ENCODE assay signal across 31 cellular contexts in genomic region chr14:87205811-87206210, GRCh38.
DNase-seq lines count a peak whose midpoint lies in the region; ATAC-seq, FAIRE-seq and TF ChIP-seq lines count a peak whose summit lies in the region.
"Had no signal": no experiment of that assay in that cellular context is flagged by ENCODE, and none has a peak within 500 bp of the region (broad histone marks: within the 10 kb centered on the region; RNA-seq: fewer than 3 reads in every experiment).

No MANE protein-coding gene starts in this region.

- no peak overlapping the region for H2AFZ ChIP-seq in HepG2 (ENCODE audit: low read length)
- peak overlapping the region; percentile 31 for H2AFZ ChIP-seq in neural progenitor cell (replicated peaks)

- WGBS in HepG2 (ENCODE audit: low lambda C conversion rate): 0% methylated on average over 3 of the region's 3 CpGs
- WGBS in right lobe of liver (ENCODE audit: insufficient coverage, low coverage, low lambda C conversion rate, missing lambda C conversion rate): 43% methylated on average over 3 of the region's 3 CpGs

- TF ChIP-seq POLR2A in HepG2 (IDR thresholded peaks at IDR 0.05; ENCODE audit: insufficient read depth in 1 of 2, low read depth in 2 of 2, low read length in 2 of 2) (no peak), right lobe of liver (IDR thresholded peaks at IDR 0.05) (no peak)

- peaks cover 46% of the 10 kb centered on the region for H3K9me3 ChIP-seq in HepG2 (ENCODE audit: low read length)
- H3K9me3 ChIP-seq in right lobe of liver: no peaks in the 10 kb centered on the region
- H3K9me3 ChIP-seq in neural progenitor cell (ENCODE audit: low read depth): no peaks in the 10 kb centered on the region
- H3K9me3 ChIP-seq: A549, SK-N-SH had no signal

- H3K27ac Mint-ChIP-seq in neural progenitor cell: no peak overlapping the region
- H3K27ac Mint-ChIP-seq in osteocyte (ENCODE audit: unreplicated experiment): no peak overlapping the region
- H3K27ac Mint-ChIP-seq in activated CD4-positive, alpha-beta T cell treated with anti-CD3 and anti-CD28 coated beads, Interleukin-2, amount 10 ng/mL, durations not matched to agents 24 days and 14 days: no peak overlapping the region
- H3K27ac Mint-ChIP-seq: B cell; CD14-positive monocyte; CD8-positive, alpha-beta memory T cell; T-helper 1 cell treated with Interleukin-12 subunit alpha and Interleukin-12 subunit beta and Interleukin-4 antibody, amounts not matched to agents 30 μg/mL and 1 μg/mL, for 36 hours had no signal

- BruUV-seq in HepG2 (replicated peaks; lab: Mats Ljungman, UMichigan): no TSS peak

- no peak overlapping the region for H3K4me2 ChIP-seq in HepG2 (ENCODE audit: low read depth, low read length)
- H3K4me2 ChIP-seq in neural progenitor cell: no peak overlapping the region
- H3K4me2 ChIP-seq: A549, SK-N-SH had no signal

- POLR2A ChIA-PET in HepG2 (lab: Yijun Ruan, JAX): no interaction called here

- no peak for TF ChIP-seq RAD21 in HepG2 (CRISPR knock-in tag; IDR thresholded peaks at IDR 0.05)

- FAIRE-seq in HepG2 (lab: Jason Lieb, UNC): no peak
- FAIRE-seq: A549, GM18507, K562 had no signal

- H3K4me1 ChIP-seq in HepG2 (ENCODE audit: insufficient read depth, low read length): no peaks in the 10 kb centered on the region
- no peaks in the 10 kb centered on the region for H3K4me1 ChIP-seq in right lobe of liver
- H3K4me1 ChIP-seq in neural progenitor cell: no peaks in the 10 kb centered on the region
- H3K4me1 ChIP-seq: A549 had no signal

- H3K79me2 ChIP-seq in HepG2 (ENCODE audit: insufficient read depth, low read length): no peaks in the 10 kb centered on the region
- no peaks in the 10 kb centered on the region for H3K79me2 ChIP-seq in neural progenitor cell (ENCODE audit: low read depth)

- no peak overlapping the region for H3K4me3 ChIP-seq in HepG2 (replicated peaks in 1 of 3; ENCODE audit: insufficient read depth in 1 of 3, low read depth in 2 of 3, low read length in 3 of 3)
- H3K4me3 ChIP-seq in right lobe of liver: no peak overlapping the region
- H3K4me3 ChIP-seq in neural progenitor cell: no peak overlapping the region
- H3K4me3 ChIP-seq: A549, K562 had no signal

- H3K4me1 Mint-ChIP-seq in neural progenitor cell: no peaks in the 10 kb centered on the region
- no peaks in the 10 kb centered on the region for H3K4me1 Mint-ChIP-seq in osteocyte (ENCODE audit: unreplicated experiment)
- H3K4me1 Mint-ChIP-seq in activated CD4-positive, alpha-beta T cell treated with anti-CD3 and anti-CD28 coated beads, Interleukin-2, amount 10 ng/mL, durations not matched to agents 24 days and 14 days: no peaks in the 10 kb centered on the region
- H3K4me1 Mint-ChIP-seq: B cell; CD14-positive monocyte; CD8-positive, alpha-beta memory T cell had no signal

- ATAC-seq in HepG2: no peak
- no peak for ATAC-seq in right lobe of liver
- ATAC-seq: A549, K562, Panc1 had no signal

- in situ Hi-C loops in HepG2 (cut with HindIII; ENCODE audit: extremely low pct_ligation_motif_present, low pct_unique_long_range_greater_than_20kb) (no loop called here), SK-MEL-5 (cut with HindIII; ENCODE audit: low pct_unique_long_range_greater_than_20kb, low sequenced_read_pairs) (no loop called here)

- no peak overlapping the region for H3K4me3 Mint-ChIP-seq in neural progenitor cell
- H3K4me3 Mint-ChIP-seq in osteocyte (ENCODE audit: unreplicated experiment): no peak overlapping the region
- H3K4me3 Mint-ChIP-seq in activated CD4-positive, alpha-beta T cell treated with anti-CD3 and anti-CD28 coated beads, Interleukin-2, amount 10 ng/mL, durations not matched to agents 24 days and 14 days: no peak overlapping the region
- H3K4me3 Mint-ChIP-seq: B cell; CD14-positive monocyte; CD8-positive, alpha-beta memory T cell; T-helper 1 cell treated with Interleukin-12 subunit alpha and Interleukin-12 subunit beta and Interleukin-4 antibody, amounts not matched to agents 30 μg/mL and 1 μg/mL, for 36 hours had no signal

- H4K20me1 ChIP-seq in HepG2 (ENCODE audit: insufficient read depth, low read length): no peaks in the 10 kb centered on the region
- no peaks in the 10 kb centered on the region for H4K20me1 ChIP-seq in neural progenitor cell (ENCODE audit: low read depth)

- H3K36me3 ChIP-seq in HepG2 (replicated peaks in 1 of 2; ENCODE audit: control insufficient read depth in 1 of 2, insufficient read depth in 2 of 2, low read length in 2 of 2) (no peaks in the 10 kb centered on the region), right lobe of liver (no peaks in the 10 kb centered on the region), neural progenitor cell (no peaks in the 10 kb centered on the region)

- CTCF ChIA-PET in HepG2 (lab: Yijun Ruan, JAX; ENCODE audit: low intra/inter-chr PET ratio, low total read pairs): no interaction called here

- H3K36me3 Mint-ChIP-seq in neural progenitor cell (no peaks in the 10 kb centered on the region), osteocyte (ENCODE audit: unreplicated experiment) (no peaks in the 10 kb centered on the region)
- no peaks in the 10 kb centered on the region for H3K36me3 Mint-ChIP-seq in activated CD4-positive, alpha-beta T cell treated with anti-CD3 and anti-CD28 coated beads, Interleukin-2, amount 10 ng/mL, durations not matched to agents 24 days and 14 days (ENCODE audit: low read depth)
- H3K36me3 Mint-ChIP-seq: CD14-positive monocyte; CD8-positive, alpha-beta memory T cell had no signal

- H3F3A ChIP-seq in neural progenitor cell (ENCODE audit: low read depth): no peaks in the 10 kb centered on the region

- TF ChIP-seq CTCF in HepG2 (CRISPR knock-in tag; IDR thresholded peaks at IDR 0.05): no peak
- no peak for TF ChIP-seq CTCF in right lobe of liver (IDR thresholded peaks at IDR 0.05)
- no peak for TF ChIP-seq CTCF in neural progenitor cell (IDR thresholded peaks at IDR 0.05)
- no peak for TF ChIP-seq CTCF in osteocyte (IDR thresholded peaks at IDR 0.05)

- H3K27me3 Mint-ChIP-seq in neural progenitor cell (ENCODE audit: insufficient read depth, low read depth) (no peaks in the 10 kb centered on the region), osteocyte (ENCODE audit: unreplicated experiment) (no peaks in the 10 kb centered on the region)
- no peaks in the 10 kb centered on the region for H3K27me3 Mint-ChIP-seq in activated CD4-positive, alpha-beta T cell treated with anti-CD3 and anti-CD28 coated beads, Interleukin-2, amount 10 ng/mL, durations not matched to agents 24 days and 14 days
- H3K27me3 Mint-ChIP-seq: B cell; CD8-positive, alpha-beta memory T cell had no signal

- H3K9me3 Mint-ChIP-seq in neural progenitor cell (no peaks in the 10 kb centered on the region), osteocyte (ENCODE audit: unreplicated experiment) (no peaks in the 10 kb centered on the region)
- peaks cover 2% of the 10 kb centered on the region for H3K9me3 Mint-ChIP-seq in activated CD4-positive, alpha-beta T cell treated with anti-CD3 and anti-CD28 coated beads, Interleukin-2, amount 10 ng/mL, durations not matched to agents 24 days and 14 days

- no peak for TF ChIP-seq EP300 in HepG2 (IDR thresholded peaks at IDR 0.05; ENCODE audit: low read depth in 2 of 2, low read length in 2 of 2)
- no peak for TF ChIP-seq EP300 in HepG2 (CRISPR knock-in tag; IDR thresholded peaks at IDR 0.05; ENCODE audit: borderline replicate concordance)

- H3K9ac ChIP-seq in HepG2 (ENCODE audit: insufficient read depth, low read depth, low read length): no peak overlapping the region
- no peak overlapping the region for H3K9ac ChIP-seq in neural progenitor cell
- H3K9ac ChIP-seq: SK-N-SH had no signal

- H3K27ac ChIP-seq in HepG2 (ENCODE audit: extremely low read length, insufficient read depth, low read length): no peak overlapping the region
- H3K27ac ChIP-seq in right lobe of liver: no peak overlapping the region
- H3K27ac ChIP-seq in neural progenitor cell: no peak overlapping the region
- H3K27ac ChIP-seq: A549, RWPE1 had no signal

- intact Hi-C loops in HepG2 (cut with micrococcal nuclease; ENCODE audit: unreplicated experiment): loop anchor here (10.0 kb wide), 1 partner anchor 81 kb away; no protein-coding TSS in a partner anchor
- intact Hi-C loops in right lobe of liver (cut with DNase I): no loop called here
- intact Hi-C loops in activated CD4-positive, alpha-beta T cell treated with anti-CD3 and anti-CD28 coated beads, Interleukin-2, amount 10 ng/mL, durations not matched to agents 24 days and 14 days (cut with micrococcal nuclease): no loop called here

- no peaks in the 10 kb centered on the region for H3K27me3 ChIP-seq in HepG2 (ENCODE audit: control insufficient read depth in 1 of 2, insufficient read depth in 2 of 2, low read length in 2 of 2)
- no peaks in the 10 kb centered on the region for H3K27me3 ChIP-seq in right lobe of liver
- H3K27me3 ChIP-seq in neural progenitor cell: no peaks in the 10 kb centered on the region

- DNase-seq in HepG2 (ENCODE audit: low spot score) (no peak), right lobe of liver (no peak), NAMALWA (ENCODE audit: low spot score) (peak; percentile 5), SK-MEL-5 (ENCODE audit: low read depth, low spot score) (peak; percentile 20), neural progenitor cell (ENCODE audit: low spot score) (no peak), osteocyte (ENCODE audit: extremely low spot score, unreplicated experiment) (no peak)
- no peak for DNase-seq in activated CD4-positive, alpha-beta T cell treated with anti-CD3 and anti-CD28 coated beads for 4 hours
- DNase-seq in activated CD4-positive, alpha-beta T cell treated with anti-CD3 and anti-CD28 coated beads, Interleukin-2, amount 10 ng/mL, durations not matched to agents 24 days and 14 days: no peak
- DNase-seq: CD8-positive, alpha-beta memory T cell; DMS 273 treated with DMSO at 0.1 percent for 48 hours; DND-41; H7; MM.1S; NCI-H1048; NCI-H1417; NCI-H1694; NCI-H2081; NCI-H446; NCI-H524 treated with DMSO at 0.1 percent for 48 hours; NCI-H82; SIG-M5; SK-N-SH; SW 1271 had no signal

TF ChIP-seq in HepG2, 621 proteins besides CTCF, POLR2A, EP300 and RAD21:
- TF ChIP-seq ATF7 (IDR thresholded peaks at IDR 0.05) (peak; percentile 24; the same call in 1 of the 2 replicates), ATF7 (CRISPR knock-in tag; IDR thresholded peaks at IDR 0.05) (no peak), ZNF572 (CRISPR knock-in tag; IDR thresholded peaks at IDR 0.05) (no peak)

Comparison
In these comparisons a context has a peak if more than half of its experiments do, and no peak if none do; other contexts are left out.
1. DNase-seq: peak in NAMALWA (single experiment) and SK-MEL-5 (single experiment); none in HepG2 (single experiment), right lobe of liver (0 of 3), neural progenitor cell (single experiment), activated CD4-positive, alpha-beta T cell treated with anti-CD3 and anti-CD28 coated beads for 4 hours (0 of 2), osteocyte (single experiment) and activated CD4-positive, alpha-beta T cell treated with anti-CD3 and anti-CD28 coated beads, Interleukin-2, amount 10 ng/mL, durations not matched to agents 24 days and 14 days (single experiment).